Comparison of ENCODE assay signal across 18 cellular contexts in genomic region chr3:35665390-35666055, GRCh38. TPM values are rescaled to one million over a fixed set of nuclear protein-coding genes. Genes with fewer than 3 reads are reported as not detected.
A peak's percentile ranks its signal among the peaks of the same experiment; 100 is the strongest.
DNase-seq lines count a peak whose midpoint lies in the region; ATAC-seq, FAIRE-seq and TF ChIP-seq lines count a peak whose summit lies in the region.
"Had no signal": no experiment of that assay in that cellular context is flagged by ENCODE, and none has a peak within 500 bp of the region (broad histone marks: within the 10 kb centered on the region; RNA-seq: fewer than 3 reads in every experiment).

No MANE protein-coding gene starts in this region.

- H3K9me2 ChIP-seq in SK-N-SH: no peaks in the 10 kb centered on the region

- H4K20me1 ChIP-seq in SK-N-SH (ENCODE audit: insufficient read depth) (no peaks in the 10 kb centered on the region), astrocyte (ENCODE audit: insufficient read depth, low read length) (no peaks in the 10 kb centered on the region), mammary epithelial cell (ENCODE audit: insufficient read depth, low read length) (no peaks in the 10 kb centered on the region)

- H3K36me3 Mint-ChIP-seq in astrocyte (ENCODE audit: low read depth, unreplicated experiment): no peaks in the 10 kb centered on the region

- intact Hi-C loops in mammary epithelial cell (cut with micrococcal nuclease): no loop called here

- H3K4me3 Mint-ChIP-seq in astrocyte (ENCODE audit: unreplicated experiment): no peak overlapping the region
- H3K4me3 Mint-ChIP-seq: CD4-positive, alpha-beta T cell had no signal

- peaks cover 12% of the 10 kb centered on the region for H3K4me1 Mint-ChIP-seq in astrocyte (ENCODE audit: low read depth, unreplicated experiment)

- FAIRE-seq in astrocyte (lab: Jason Lieb, UNC): no peak
- FAIRE-seq: TTC549 had no signal

- TF ChIP-seq POLR2A in erythroblast (IDR thresholded peaks at IDR 0.05; ENCODE audit: low read length): no peak
- TF ChIP-seq POLR2A in gastroesophageal sphincter (IDR thresholded peaks at IDR 0.05): no peak

- POLR2A ChIA-PET in SK-N-SH (lab: Yijun Ruan, JAX): no interaction called here

- 78% methylated on average over 3 of the region's 3 CpGs for WGBS in SK-N-SH (ENCODE audit: low lambda C conversion rate)
- WGBS in gastroesophageal sphincter (ENCODE audit: low coverage in 1 of 2), 2 donors: 79 to 83% methylated on average over 3 of the region's 3 CpGs
- 55% methylated on average over 3 of the region's 3 CpGs for WGBS in mammary epithelial cell (ENCODE audit: low coverage, missing lambda C conversion rate)

- peaks cover 13 to 25% of the 10 kb centered on the region in 2 experiments; a peak in 3 of 4 replicates for H3K4me1 ChIP-seq in SK-N-SH (ENCODE audit: control insufficient read depth in 1 of 2, insufficient read depth in 2 of 2, low read depth in 1 of 2, low read length in 1 of 2)
- peaks cover 20% of the 10 kb centered on the region for H3K4me1 ChIP-seq in astrocyte (ENCODE audit: insufficient read depth, low read length)
- H3K4me1 ChIP-seq in gastroesophageal sphincter: peaks cover 0 to 10% (median 0%) of the 10 kb centered on the region in 3 donors
- no peaks in the 10 kb centered on the region for H3K4me1 ChIP-seq in mammary epithelial cell (ENCODE audit: insufficient read depth, low read length)
- H3K4me1 ChIP-seq: upper lobe of left lung had no signal

- H3K27me3 ChIP-seq in SK-N-SH (ENCODE audit: insufficient read depth): no peaks in the 10 kb centered on the region
- no peaks in the 10 kb centered on the region for H3K27me3 ChIP-seq in astrocyte (ENCODE audit: insufficient read depth, low read length)
- no peaks in the 10 kb centered on the region for H3K27me3 ChIP-seq in gastroesophageal sphincter
- peaks cover 2% of the 10 kb centered on the region for H3K27me3 ChIP-seq in mammary epithelial cell (ENCODE audit: insufficient read depth, low read length)
- H3K27me3 ChIP-seq: right atrium auricular region, upper lobe of left lung had no signal

- peak overlapping the region; percentile 51; the same call in 1 of the 2 replicates for H3K4me2 ChIP-seq in SK-N-SH
- H3K4me2 ChIP-seq in astrocyte (ENCODE audit: low read length): peak overlapping the region; percentile 74
- H3K4me2 ChIP-seq in mammary epithelial cell (ENCODE audit: insufficient read depth, low read depth, low read length): no peak overlapping the region

- in situ Hi-C loops in mammary epithelial cell (cut with MboI; ENCODE audit: low sequenced_read_pairs in 2 of 2): no loop called here

- no peak for TF ChIP-seq RAD21 in SK-N-SH (IDR thresholded peaks at IDR 0.05; ENCODE audit: low read length)

- peak overlapping the region; percentile 14; the same call in 1 of the 2 replicates for H2AFZ ChIP-seq in SK-N-SH (ENCODE audit: low read depth)
- H2AFZ ChIP-seq in astrocyte (ENCODE audit: low read depth, low read length): peak overlapping the region; percentile 4
- no peak overlapping the region for H2AFZ ChIP-seq in mammary epithelial cell (ENCODE audit: low read depth, low read length)

- TF ChIP-seq CTCF in SK-N-SH (IDR thresholded peaks at IDR 0.05): no peak
- no peak for TF ChIP-seq CTCF in astrocyte (IDR thresholded peaks at IDR 0.05; ENCODE audit: insufficient read depth, low read depth, low read length)
- no peak for TF ChIP-seq CTCF in gastroesophageal sphincter (IDR thresholded peaks at IDR 0.05)
- TF ChIP-seq CTCF in mammary epithelial cell (conservative IDR thresholded peaks at IDR 0.05 in 1 of 2, IDR thresholded peaks at IDR 0.05 in 1 of 2; ENCODE audit: extremely low read depth in 1 of 2, insufficient read depth in 1 of 2, low read depth in 1 of 2, low read length in 2 of 2): no peak

- BruUV-seq in mammary epithelial cell (replicated peaks; lab: Mats Ljungman, UMichigan): no TSS peak

- H3K27ac ChIP-seq in SK-N-SH (ENCODE audit: low read depth in 2 of 2, low read length in 1 of 2) (no peak overlapping the region; a peak in 2 of 4 replicates), astrocyte (ENCODE audit: low read depth, low read length) (peak overlapping the region; percentile 22), gastroesophageal sphincter (no peak overlapping the region), mammary epithelial cell (ENCODE audit: insufficient read depth, low read depth, low read length) (no peak overlapping the region)
- H3K27ac ChIP-seq: upper lobe of left lung had no signal

- H3F3A ChIP-seq in SK-N-SH (replicated peaks; ENCODE audit: insufficient read depth): peaks cover 6% of the 10 kb centered on the region

- H3K9ac ChIP-seq in SK-N-SH: no peak overlapping the region
- H3K9ac ChIP-seq in astrocyte (ENCODE audit: low read length): no peak overlapping the region
- no peak overlapping the region for H3K9ac ChIP-seq in mammary epithelial cell (ENCODE audit: insufficient read depth, low read length)

- H3K27me3 Mint-ChIP-seq in astrocyte (ENCODE audit: low read depth, unreplicated experiment): peaks cover 6% of the 10 kb centered on the region
- H3K27me3 Mint-ChIP-seq: CD4-positive, alpha-beta T cell had no signal

- no peaks in the 10 kb centered on the region for H3K9me3 Mint-ChIP-seq in astrocyte (ENCODE audit: unreplicated experiment)
- H3K9me3 Mint-ChIP-seq: CD4-positive, alpha-beta T cell had no signal

- dilution Hi-C loops in mammary epithelial cell (cut with HindIII; ENCODE audit: low sequenced_read_pairs): no loop called here

- ATAC-seq in SK-N-SH treated with all-trans-retinoic acid at 6 μM for 48 hours (no peak), gastroesophageal sphincter (no peak)
- ATAC-seq: Panc1 had no signal

- no peak overlapping the region for H3K4me3 ChIP-seq in SK-N-SH (ENCODE audit: low read depth in 2 of 2, low read length in 1 of 2)
- no peak overlapping the region for H3K4me3 ChIP-seq in astrocyte (ENCODE audit: insufficient read depth, low read depth, low read length)
- no peak overlapping the region for H3K4me3 ChIP-seq in gastroesophageal sphincter
- H3K4me3 ChIP-seq in mammary epithelial cell (replicated peaks in 1 of 3; ENCODE audit: insufficient read depth in 1 of 3, low read depth in 2 of 3, low read length in 3 of 3): no peak overlapping the region
- H3K4me3 ChIP-seq: upper lobe of left lung had no signal

- CTCF ChIA-PET in SK-N-SH (lab: Yijun Ruan, JAX): interaction anchor here (0.7 to 1.4 kb wide), 4 partner anchors 7 to 244 kb away, joined by 3 to 5 read pairs (median 3); no protein-coding TSS in a partner anchor
- CTCF ChIA-PET in mammary epithelial cell (lab: Charles Lee; ENCODE audit: low non-redundant PET): no interaction called here

- no peak for TF ChIP-seq EP300 in SK-N-SH (IDR thresholded peaks at IDR 0.05; ENCODE audit: borderline replicate concordance in 1 of 2, low read depth in 1 of 2, low read length in 1 of 2)
- TF ChIP-seq EP300 in gastroesophageal sphincter (IDR thresholded peaks at IDR 0.05): no peak

- no peaks in the 10 kb centered on the region for H3K36me3 ChIP-seq in SK-N-SH (replicated peaks in 1 of 2; ENCODE audit: control insufficient read depth in 1 of 2, insufficient read depth in 2 of 2, low read length in 1 of 2)
- H3K36me3 ChIP-seq in astrocyte (ENCODE audit: insufficient read depth, low read length): no peaks in the 10 kb centered on the region
- no peaks in the 10 kb centered on the region for H3K36me3 ChIP-seq in gastroesophageal sphincter
- no peaks in the 10 kb centered on the region for H3K36me3 ChIP-seq in mammary epithelial cell (ENCODE audit: insufficient read depth, low read length)
- H3K36me3 ChIP-seq: right atrium auricular region, upper lobe of left lung had no signal

- no peak for DNase-seq in SK-N-SH
- peak; percentile 46 for DNase-seq in astrocyte (ENCODE audit: low read depth)
- peak; percentile 28 for DNase-seq in kidney tubule cell (ENCODE audit: low spot score)
- DNase-seq in erythroblast (lab: John Stamatoyannopoulos, UW): no peak
- DNase-seq in activated gamma-delta T cell treated with Interleukin-2 at 50 U/mL for 16 hours: no peak
- no peak for DNase-seq in mammary epithelial cell
- DNase-seq: activated CD4-positive, alpha-beta T cell treated with anti-CD3 and anti-CD28 coated beads for 48 hours; CD4-positive, alpha-beta T cell; H7; stimulated activated naive CD4-positive, alpha-beta T cell treated with Interleukin-2 at 50 U/mL for 16 hours had no signal

- H3K79me2 ChIP-seq in SK-N-SH (ENCODE audit: insufficient read depth) (no peaks in the 10 kb centered on the region), astrocyte (ENCODE audit: insufficient read depth, low read length) (no peaks in the 10 kb centered on the region), mammary epithelial cell (ENCODE audit: insufficient read depth, low read length) (no peaks in the 10 kb centered on the region)

- H3K27ac Mint-ChIP-seq in astrocyte (ENCODE audit: unreplicated experiment): no peak overlapping the region
- H3K27ac Mint-ChIP-seq: CD4-positive, alpha-beta T cell had no signal

- H3K9me3 ChIP-seq in SK-N-SH: no peaks in the 10 kb centered on the region
- H3K9me3 ChIP-seq in astrocyte (ENCODE audit: insufficient read depth, low read depth, low read length): no peaks in the 10 kb centered on the region
- H3K9me3 ChIP-seq in gastroesophageal sphincter: no peaks in the 10 kb centered on the region
- H3K9me3 ChIP-seq in mammary epithelial cell (replicated peaks; ENCODE audit: insufficient read depth, low read length): no peaks in the 10 kb centered on the region
- H3K9me3 ChIP-seq: right atrium auricular region, upper lobe of left lung had no signal

TF ChIP-seq in SK-N-SH, 30 proteins besides CTCF, POLR2A, EP300 and RAD21 (continues in another document):
- TF ChIP-seq FOXM1 (IDR thresholded peaks at IDR 0.05; ENCODE audit: low read depth) (no peak), RCOR1 (IDR thresholded peaks at IDR 0.05; ENCODE audit: low read length) (no peak), FOSL2 (IDR thresholded peaks at IDR 0.05; ENCODE audit: borderline replicate concordance, low read depth) (no peak), SMC3 (IDR thresholded peaks at IDR 0.05; ENCODE audit: low read depth, low read length) (no peak), GABPA (IDR thresholded peaks at IDR 0.05; ENCODE audit: low read depth) (no peak), JUND (IDR thresholded peaks at IDR 0.05) (no peak)

TF ChIP-seq in SK-N-SH treated with all-trans-retinoic acid at 6 μM for 48 hours, 23 proteins besides CTCF, POLR2A, EP300 and RAD21:
- TF ChIP-seq ISL1 (CRISPR knock-in tag; IDR thresholded peaks at IDR 0.05): no peak

RNA-seq across cellular contexts. Expression of gene ARPP21, which starts 26.2 kb away (rescaled TPM):
- 1.4 and 1.6 TPM in 2 replicates for polyA plus RNA-seq in SK-N-SH (2012; rRNA removed)
- polyA plus RNA-seq in SK-N-SH (2012; cell fraction: cytosol; rRNA removed): 1.2 TPM in 2 replicates
- polyA plus RNA-seq in SK-N-SH (2012; cell fraction: nucleus; rRNA removed): 2.9 TPM in 2 replicates
- total RNA-seq in astrocyte: 0.45 and 0.84 TPM in 2 replicates
- 1 to 10 TPM in 2 of 4 donors, under 1 TPM in 2; 0.15 to 1.5 (median 0.78) TPM for total RNA-seq in gastroesophageal sphincter
- total RNA-seq in mammary epithelial cell: not detected
- not detected for polyA plus RNA-seq in mammary epithelial cell
- not detected for polyA minus RNA-seq in mammary epithelial cell
- total RNA-seq: CD4-positive, alpha-beta T cell; H7; left cardiac atrium; NCI-H460; right atrium auricular region; upper lobe of left lung had no signal

Comparison
In these comparisons a context has a peak if more than half of its experiments do, and no peak if none do; other contexts are left out.
1. DNase-seq: peak in astrocyte (single experiment) and kidney tubule cell (single experiment); none in SK-N-SH (single experiment), erythroblast (0 of 2), activated gamma-delta T cell treated with Interleukin-2 at 50 U/mL for 16 hours (single experiment) and mammary epithelial cell (single experiment).